8 cellular contexts compared by ENCODE assay signal in genomic region chr2:15941970-15942710, GRCh38. TPM values are rescaled to one million over a fixed set of nuclear protein-coding genes. Genes with fewer than 3 reads are reported as not detected.
DNase-seq lines count a peak whose midpoint lies in the region; ATAC-seq and TF ChIP-seq lines count a peak whose summit lies in the region.

No MANE protein-coding gene starts in this region.

- ATAC-seq in memory B cell (ENCODE audit: low read depth): no peak
- no peak for ATAC-seq in thoracic aorta (ENCODE audit: insufficient number of reproducible peaks, low FRiP score, low read depth)
- ATAC-seq in HG03135 (IDR thresholded peaks at IDR 0.05; ENCODE audit: unreplicated experiment): no peak

- H3K27ac Mint-ChIP-seq in brain (peak overlapping the region; percentile 76 to 99 (median 96)), memory B cell (no peak overlapping the region)

- H3K4me3 ChIP-seq in HUES48 (ENCODE audit: low read depth, low read length) (peak overlapping the region; percentile 72), thoracic aorta (peak overlapping the region; percentile 72)

- H3K4me3 Mint-ChIP-seq in brain (peak overlapping the region; percentile 93 to 99 (median 98)), memory B cell (peak overlapping the region; percentile 29)

- DNase-seq in AG08396 (ENCODE audit: low spot score) (peak; percentile 33), memory B cell (ENCODE audit: low spot score in 2 of 2) (no peak), thoracic aorta (ENCODE audit: low spot score) (no peak), HT-29 (ENCODE audit: low spot score) (no peak), NCI-H226 (no peak)

- peaks cover 41% of the 10 kb centered on the region for H3K4me1 Mint-ChIP-seq in brain
- peaks cover 5% of the 10 kb centered on the region for H3K4me1 Mint-ChIP-seq in memory B cell

- peaks cover 38% of the 10 kb centered on the region for H3K4me1 ChIP-seq in HUES48 (ENCODE audit: control insufficient read depth, insufficient read depth, low read length)
- H3K4me1 ChIP-seq in thoracic aorta (ENCODE audit: control insufficient read depth in 1 of 2, low read depth in 2 of 2): peaks cover 14 to 30% of the 10 kb centered on the region in 2 donors

- H3K27ac ChIP-seq in HUES48 (ENCODE audit: low read depth, low read length) (peak overlapping the region; percentile 70), thoracic aorta (no peak overlapping the region)

- TF ChIP-seq CTCF in brain (conservative IDR thresholded peaks at IDR 0.05) (no peak), thoracic aorta (IDR thresholded peaks at IDR 0.05) (no peak)

- H3K9me3 Mint-ChIP-seq in brain (peaks cover 0 to 4% (median 0%) of the 10 kb centered on the region in 5 experiments), memory B cell (no peaks in the 10 kb centered on the region)

- H3K27me3 Mint-ChIP-seq in brain (peaks cover 23% of the 10 kb centered on the region), memory B cell (peaks cover 16% of the 10 kb centered on the region)

- no peaks in the 10 kb centered on the region for H3K9me3 ChIP-seq in HUES48 (ENCODE audit: control insufficient read depth, insufficient read depth, low read length)
- H3K9me3 ChIP-seq in thoracic aorta: no peaks in the 10 kb centered on the region

- H3K27me3 ChIP-seq in HUES48 (ENCODE audit: control insufficient read depth, insufficient read depth, low read length): no peaks in the 10 kb centered on the region
- H3K27me3 ChIP-seq in thoracic aorta (replicated peaks; ENCODE audit: insufficient read depth): peaks cover 11% of the 10 kb centered on the region

- peak overlapping the region; percentile 83 for H3K9ac ChIP-seq in HUES48 (ENCODE audit: low read depth, low read length)

- H3K36me3 ChIP-seq in HUES48 (ENCODE audit: control insufficient read depth, insufficient read depth, low read length) (peaks cover 36% of the 10 kb centered on the region), thoracic aorta (no peaks in the 10 kb centered on the region)

- peaks cover 36% of the 10 kb centered on the region for H3K36me3 Mint-ChIP-seq in brain
- no peaks in the 10 kb centered on the region for H3K36me3 Mint-ChIP-seq in memory B cell

RNA-seq across cellular contexts. Expression of gene MYCN, which starts 1.8 kb away (rescaled TPM):
- polyA plus RNA-seq in brain (ENCODE audit: insufficient read depth, low read depth, low replicate concordance): 12.0 TPM
- total RNA-seq in thoracic aorta: under 1 TPM; 0.21 to 0.81 TPM
- 0.16 TPM in 1 of 2 replicates, not detected in the other for total RNA-seq in HT-29 (2014; rRNA removed; shearing (Covaris generic))
